7 cellular contexts compared by ENCODE assay signal in genomic region chr5:14168139-14168792, GRCh38. TPM values are rescaled to one million over a fixed set of nuclear protein-coding genes. Genes with fewer than 3 reads are reported as not detected.
DNase-seq lines count a peak whose midpoint lies in the region; ATAC-seq and TF ChIP-seq lines count a peak whose summit lies in the region.

No MANE protein-coding gene starts in this region.

- no peak overlapping the region for H3K4me3 ChIP-seq in foreskin fibroblast (ENCODE audit: low read depth in 1 of 2, low read length in 2 of 2)
- no peak overlapping the region for H3K4me3 ChIP-seq in effector memory CD4-positive, alpha-beta T cell (ENCODE audit: insufficient read depth, low read depth, low read length, poor library complexity, severe bottlenecking)

- POLR2A ChIA-PET in WTC11 (lab: Charles Lee) = no interaction called here

- H3K27ac ChIP-seq in effector memory CD4-positive, alpha-beta T cell (ENCODE audit: insufficient read depth, low read length, poor library complexity, severe bottlenecking) = no peak overlapping the region

- H3K9me3 ChIP-seq in effector memory CD4-positive, alpha-beta T cell (ENCODE audit: control insufficient read depth, low read length) = no peaks in the 10 kb centered on the region

- ATAC-seq in GM18870 (IDR thresholded peaks at IDR 0.05; ENCODE audit: unreplicated experiment) (peak; percentile 36), HG02852 (IDR thresholded peaks at IDR 0.05; ENCODE audit: unreplicated experiment) (peak; percentile 34), WTC11 (no peak)

- H3K4me1 ChIP-seq in effector memory CD4-positive, alpha-beta T cell (ENCODE audit: control insufficient read depth, insufficient read depth, low read length, poor library complexity, severe bottlenecking) = no peaks in the 10 kb centered on the region

- no peaks in the 10 kb centered on the region for H3K36me3 ChIP-seq in effector memory CD4-positive, alpha-beta T cell (ENCODE audit: control insufficient read depth, insufficient read depth, low read length)

- peak overlapping the region; percentile 19 for H3K27ac Mint-ChIP-seq in WTC11

- H3K27me3 Mint-ChIP-seq in WTC11 (ENCODE audit: low read depth) = no peaks in the 10 kb centered on the region

- DNase-seq in WTC11 (ENCODE audit: low spot score) (no peak), pons (ENCODE audit: low spot score) (peak; percentile 53), foreskin fibroblast (no peak), anterior cingulate cortex (lab: John Stamatoyannopoulos, UW) (no peak)
- no peak for DNase-seq in effector memory CD4-positive, alpha-beta T cell

- H3K4me1 Mint-ChIP-seq in WTC11 = peaks cover 70% of the 10 kb centered on the region

- H3K36me3 Mint-ChIP-seq in WTC11 = peaks cover 13% of the 10 kb centered on the region

- no peaks in the 10 kb centered on the region for H3K27me3 ChIP-seq in effector memory CD4-positive, alpha-beta T cell (replicated peaks; ENCODE audit: control insufficient read depth, insufficient read depth, low read length, poor library complexity, severe bottlenecking)

- H3K9me3 Mint-ChIP-seq in WTC11 = peaks cover 14% of the 10 kb centered on the region

- TF ChIP-seq CTCF in WTC11 (IDR thresholded peaks at IDR 0.05) (no peak), foreskin fibroblast (IDR thresholded peaks at IDR 0.05; ENCODE audit: low read depth, low read length) (no peak)

- CTCF ChIA-PET in WTC11 (lab: Charles Lee) = no interaction called here

- H3K4me3 Mint-ChIP-seq in WTC11 = no peak overlapping the region

TF ChIP-seq in WTC11, 78 proteins besides CTCF, POLR2A, EP300 and RAD21:
- TF ChIP-seq CREM (CRISPR knock-in tag; IDR thresholded peaks at IDR 0.05) (no peak), NR2C2 (CRISPR knock-in tag; IDR thresholded peaks at IDR 0.05) (no peak), ATF2 (CRISPR knock-in tag; IDR thresholded peaks at IDR 0.05; ENCODE audit: borderline replicate concordance, low read depth) (no peak), ZNF121 (CRISPR knock-in tag; IDR thresholded peaks at IDR 0.05) (no peak), ATF1 (CRISPR knock-in tag; IDR thresholded peaks at IDR 0.05) (no peak), HMGA2 (CRISPR knock-in tag; IDR thresholded peaks at IDR 0.05) (no peak), ZNF512 (CRISPR knock-in tag; IDR thresholded peaks at IDR 0.05; ENCODE audit: borderline replicate concordance) (no peak)

RNA-seq across cellular contexts. Expression of gene TRIO, which starts 25.1 kb away (rescaled TPM):
- total RNA-seq in WTC11 (2021) = 69.2 to 88.8 TPM (median 73.5 TPM) in 3 replicates
